Comparison of ENCODE assay signal across 8 cellular contexts in genomic region chr1:61079898-61080336, GRCh38. TPM values are rescaled to one million over a fixed set of nuclear protein-coding genes. Genes with fewer than 3 reads are reported as not detected.
DNase-seq lines count a peak whose midpoint lies in the region; ATAC-seq, FAIRE-seq and TF ChIP-seq lines count a peak whose summit lies in the region.

No MANE protein-coding gene starts in this region.

- H3K56ac ChIP-seq in IMR-90 (ENCODE audit: extremely low read depth, insufficient read depth, low read length) (no peak overlapping the region; the same call in 1 of the 2 replicates), H1 (replicated peaks; ENCODE audit: insufficient read length, low read depth, low read length) (no peak overlapping the region)

- H3K23ac ChIP-seq in IMR-90 (ENCODE audit: low read depth, low read length) (no peak overlapping the region), H1 (ENCODE audit: insufficient read length) (no peak overlapping the region)

- peaks cover 13% of the 10 kb centered on the region for H3K23me2 ChIP-seq in H1 (ENCODE audit: low read depth, low read length)

- DNase-seq in CD8-positive, alpha-beta memory T cell: peak in 1 of 5 donors; percentile 10
- DNase-seq in IMR-90 (peak; percentile 67), SK-N-DZ (ENCODE audit: low spot score) (peak; percentile 45), H1 (ENCODE audit: low read depth in 1 of 2, low spot score in 2 of 2) (peak; percentile 56 to 63), lower lobe of right lung (peak; percentile 70), testis (peak; percentile 90)

- H2AK5ac ChIP-seq in IMR-90 (ENCODE audit: low read depth, low read length) (no peak overlapping the region), H1 (ENCODE audit: low read depth, low read length) (no peak overlapping the region)

- H3K4me3 ChIP-seq in CD8-positive, alpha-beta memory T cell (ENCODE audit: low read length): no peak overlapping the region
- H3K4me3 ChIP-seq in IMR-90 (ENCODE audit: insufficient read depth, low read depth, low read length) (no peak overlapping the region), H1 (ENCODE audit: extremely low read depth in 1 of 4, insufficient read depth in 2 of 4, low read depth in 3 of 4, low read length in 4 of 4) (peak overlapping the region; percentile 5 to 75 (median 21); a peak in 5 of 8 replicates), lower lobe of right lung (peak overlapping the region; percentile 83), testis (peak overlapping the region in 1 of 2 donors; percentile 36)

- peaks cover 49% of the 10 kb centered on the region for H3K4me1 ChIP-seq in CD8-positive, alpha-beta memory T cell (ENCODE audit: insufficient read depth, low read length)
- H3K4me1 ChIP-seq in IMR-90 (ENCODE audit: control insufficient read depth, insufficient read depth, low read length): no peaks in the 10 kb centered on the region
- H3K4me1 ChIP-seq in H1 (replicated peaks in 1 of 4; ENCODE audit: control insufficient read depth in 3 of 4, insufficient read depth in 4 of 4, low read length in 3 of 4): peaks cover 5 to 23% (median 11%) of the 10 kb centered on the region in 4 experiments; a peak in 5 of 7 replicates
- peaks cover 43% of the 10 kb centered on the region for H3K4me1 ChIP-seq in lower lobe of right lung
- H3K4me1 ChIP-seq in testis: peaks cover 47% of the 10 kb centered on the region

- H2BK5ac ChIP-seq in IMR-90 (ENCODE audit: low read depth, low read length, poor library complexity, severe bottlenecking) (no peak overlapping the region), H1 (ENCODE audit: low read depth, low read length) (no peak overlapping the region)

- H3K9me3 ChIP-seq in CD8-positive, alpha-beta memory T cell (ENCODE audit: low read length): no peaks in the 10 kb centered on the region
- H3K9me3 ChIP-seq in IMR-90 (ENCODE audit: control insufficient read depth, insufficient read depth, low read length) (no peaks in the 10 kb centered on the region), H1 (ENCODE audit: insufficient read depth in 2 of 2, low read depth in 1 of 2, low read length in 1 of 2) (no peaks in the 10 kb centered on the region), lower lobe of right lung (no peaks in the 10 kb centered on the region), testis (no peaks in the 10 kb centered on the region)

- no TSS peak for BruUV-seq in IMR-90 (replicated peaks; lab: Mats Ljungman, UMichigan)

- TF ChIP-seq EP300 in H1 (IDR thresholded peaks at IDR 0.05; ENCODE audit: borderline replicate concordance in 1 of 2, low read depth in 2 of 2, low read length in 2 of 2): no peak

- no peak overlapping the region for H3K9ac ChIP-seq in IMR-90 (ENCODE audit: low read depth, low read length)
- H3K9ac ChIP-seq in H1 (replicated peaks in 1 of 4; ENCODE audit: extremely low read depth in 1 of 4, low read depth in 3 of 4, low read length in 3 of 4): no peak overlapping the region

- H3K14ac ChIP-seq in IMR-90 (replicated peaks; ENCODE audit: low read depth, low read length) (no peak overlapping the region), H1 (ENCODE audit: insufficient read length) (no peak overlapping the region)

- no peaks in the 10 kb centered on the region for H3K27me3 ChIP-seq in CD8-positive, alpha-beta memory T cell (ENCODE audit: insufficient read depth, low read length, poor library complexity, severe bottlenecking)
- H3K27me3 ChIP-seq in IMR-90 (ENCODE audit: control insufficient read depth, insufficient read depth, low read length) (no peaks in the 10 kb centered on the region), H1 (replicated peaks in 1 of 4; ENCODE audit: control insufficient read depth in 3 of 4, extremely low read depth in 1 of 4, insufficient read depth in 3 of 4, low read length in 3 of 4) (peaks cover 28 to 65% (median 48%) of the 10 kb centered on the region in 4 experiments), lower lobe of right lung (ENCODE audit: low read depth) (no peaks in the 10 kb centered on the region), testis (no peaks in the 10 kb centered on the region)

- H2AFZ ChIP-seq in IMR-90 (replicated peaks; ENCODE audit: low read length, poor library complexity): peak overlapping the region; percentile 21
- no peak overlapping the region for H2AFZ ChIP-seq in H1 (ENCODE audit: low read length)

- TF ChIP-seq CTCF in IMR-90 (conservative IDR thresholded peaks at IDR 0.05; ENCODE audit: low read depth, low read length) (peak; percentile 26; the same call in 1 of the 2 replicates), H1 (IDR thresholded peaks at IDR 0.05; ENCODE audit: control extremely low read depth in 1 of 3, insufficient read depth in 1 of 3, low read depth in 1 of 3, low read length in 3 of 3) (peak in 2 of 3 experiments; percentile 11 to 22; a peak in 2 of 4 replicates), lower lobe of right lung (IDR thresholded peaks at IDR 0.05) (no peak), testis (IDR thresholded peaks at IDR 0.05) (peak in 2 of 3 experiments; percentile 16 to 20)

- peak overlapping the region; percentile 46 to 89 (median 72) for H3K4me3 Mint-ChIP-seq in CD8-positive, alpha-beta memory T cell

- no peaks in the 10 kb centered on the region for H3K79me2 ChIP-seq in H1 (ENCODE audit: control insufficient read depth in 1 of 2, insufficient read depth in 2 of 2, low read length in 2 of 2)

- peaks cover 0 to 12% of the 10 kb centered on the region in 2 donors for H3K27me3 Mint-ChIP-seq in CD8-positive, alpha-beta memory T cell

- in situ Hi-C loops in IMR-90 (cut with MboI; ENCODE audit: low sequenced_read_pairs): no loop called here

- no peak overlapping the region for H2AK9ac ChIP-seq in IMR-90 (replicated peaks; ENCODE audit: low read depth, low read length, poor library complexity)

- H4K91ac ChIP-seq in IMR-90 (ENCODE audit: insufficient read depth, low read depth, low read length) (no peak overlapping the region), H1 (replicated peaks; ENCODE audit: insufficient read length, low read length) (no peak overlapping the region)

- H3K4me2 ChIP-seq in IMR-90 (ENCODE audit: low read depth, low read length): peak overlapping the region; percentile 45
- H3K4me2 ChIP-seq in H1 (ENCODE audit: insufficient read depth in 1 of 2, low read depth in 2 of 2, low read length in 2 of 2): peak overlapping the region; percentile 61 to 86

- H3K27ac Mint-ChIP-seq in CD8-positive, alpha-beta memory T cell: peak overlapping the region in 7 of 8 donors; percentile 64 to 98 (median 77)

- ATAC-seq in IMR-90 (ENCODE audit: low read depth) (peak; percentile 18), lower lobe of right lung (peak; percentile 20 to 50), GM19351 (IDR thresholded peaks at IDR 0.05; ENCODE audit: unreplicated experiment) (no peak), HG02870 (IDR thresholded peaks at IDR 0.05; ENCODE audit: unreplicated experiment) (no peak)

- no peak overlapping the region for H4K5ac ChIP-seq in IMR-90 (ENCODE audit: low read depth, low read length)
- no peak overlapping the region for H4K5ac ChIP-seq in H1 (ENCODE audit: insufficient read length, low read depth, low read length)

- no peak overlapping the region for H2BK12ac ChIP-seq in H1 (ENCODE audit: low read depth, low read length)

- POLR2A ChIA-PET in CD8-positive, alpha-beta memory T cell (lab: Charles Lee): interaction anchor here (0.7 kb wide), 2 partner anchors 151 to 156 kb away, joined by 3 to 4 read pairs; no protein-coding TSS in a partner anchor
- POLR2A ChIA-PET in IMR-90 (lab: Charles Lee; ENCODE audit: unreplicated experiment): no interaction called here
- POLR2A ChIA-PET in H1 (lab: Charles Lee; ENCODE audit: partially characterized antibody): interaction anchor here (0.8 kb wide), 1 partner anchor 22 kb away, joined by 3 read pairs; no protein-coding TSS in a partner anchor

- TF ChIP-seq POLR2A in IMR-90 (IDR thresholded peaks at IDR 0.05; ENCODE audit: low read depth, low read length) (no peak), H1 (IDR thresholded peaks at IDR 0.05; ENCODE audit: control extremely low read depth in 1 of 2, low read depth in 2 of 2, low read length in 2 of 2) (no peak), testis (IDR thresholded peaks at IDR 0.05) (no peak)

- H3K36me3 ChIP-seq in CD8-positive, alpha-beta memory T cell (ENCODE audit: insufficient read depth, low read length): no peaks in the 10 kb centered on the region
- no peaks in the 10 kb centered on the region for H3K36me3 ChIP-seq in IMR-90 (ENCODE audit: control insufficient read depth, insufficient read depth, low read length)
- peaks cover 0 to 4% (median 0%) of the 10 kb centered on the region in 4 experiments; a peak in 1 of 8 replicates for H3K36me3 ChIP-seq in H1 (ENCODE audit: control insufficient read depth in 2 of 4, insufficient read depth in 4 of 4, low read length in 3 of 4)
- no peaks in the 10 kb centered on the region for H3K36me3 ChIP-seq in lower lobe of right lung
- no peaks in the 10 kb centered on the region for H3K36me3 ChIP-seq in testis (ENCODE audit: low read depth, missing control alignments)

- intact Hi-C loops in IMR-90 (cut with micrococcal nuclease) (loop anchor here (5.0 to 10.0 kb wide), 2 partner anchors 192 to 665 kb away; partner anchors contain the start of gene PATJ), lower lobe of right lung (cut with DNase I) (no loop called here), testis (cut with DNase I; ENCODE audit: low total_unique reads) (no loop called here)

- dilution Hi-C loops in IMR-90 (cut with HindIII; ENCODE audit: low sequenced_read_pairs, unreplicated experiment): no loop called here

- no peaks in the 10 kb centered on the region for H3K9me3 Mint-ChIP-seq in CD8-positive, alpha-beta memory T cell

- H3K4me1 Mint-ChIP-seq in CD8-positive, alpha-beta memory T cell: peaks cover 52 to 62% (median 58%) of the 10 kb centered on the region in 3 donors

- peaks cover 0 to 17% (median 0%) of the 10 kb centered on the region in 3 donors for H3K36me3 Mint-ChIP-seq in CD8-positive, alpha-beta memory T cell

- no peak overlapping the region for H3K4ac ChIP-seq in IMR-90 (ENCODE audit: low read depth, low read length)
- H3K4ac ChIP-seq in H1 (replicated peaks; ENCODE audit: insufficient read length, low read depth, low read length): no peak overlapping the region

- peak overlapping the region; percentile 35 for H3K27ac ChIP-seq in CD8-positive, alpha-beta memory T cell (ENCODE audit: low read depth, low read length)
- H3K27ac ChIP-seq in IMR-90 (ENCODE audit: insufficient read depth, low read length) (no peak overlapping the region), H1 (ENCODE audit: low read depth, low read length) (no peak overlapping the region), lower lobe of right lung (peak overlapping the region; percentile 96), testis (peak overlapping the region; percentile 71 to 97)

- H4K20me1 ChIP-seq in IMR-90 (ENCODE audit: insufficient read depth, low read length): no peaks in the 10 kb centered on the region
- H4K20me1 ChIP-seq in H1 (replicated peaks in 1 of 2; ENCODE audit: control insufficient read depth in 1 of 2, insufficient read depth in 2 of 2, low read length in 2 of 2): peaks cover 0 to 4% of the 10 kb centered on the region in 2 experiments

- H3K79me1 ChIP-seq in IMR-90 (ENCODE audit: low read depth in 1 of 2, low read length in 2 of 2) (no peaks in the 10 kb centered on the region), H1 (ENCODE audit: low read depth, low read length) (no peaks in the 10 kb centered on the region)

- WGBS in IMR-90 (ENCODE audit: extremely low coverage in 2 of 2, insufficient read length in 1 of 2), 2 experiments: no CpG with 5 or more reads among the region's 14 CpGs
- 1% methylated on average over 14 of the region's 14 CpGs; no CpG with 5 or more reads in 1 of the 2 experiments for WGBS in H1 (ENCODE audit: extremely low coverage in 1 of 2, insufficient coverage in 1 of 2, insufficient read length in 1 of 2, insufficient replicate concordance in 2 of 2, low coverage in 1 of 2, low lambda C conversion rate in 2 of 2, missing lambda C conversion rate in 1 of 2), 2 experiments
- 1% methylated on average over 14 of the region's 14 CpGs for WGBS in testis, 2 donors

- TF ChIP-seq RAD21 in IMR-90 (IDR thresholded peaks at IDR 0.05; ENCODE audit: low read length) (no peak), H1 (IDR thresholded peaks at IDR 0.05 in 1 of 2, conservative IDR thresholded peaks at IDR 0.05 in 1 of 2; ENCODE audit: low read depth in 2 of 2, low read length in 2 of 2) (peak; percentile 1 to 22; a peak in 3 of 4 replicates)

- no peaks in the 10 kb centered on the region for H3K9me1 ChIP-seq in IMR-90 (ENCODE audit: insufficient read depth, low read length)

- no peak overlapping the region for H2BK20ac ChIP-seq in IMR-90 (ENCODE audit: low read depth, low read length)
- 0 out of 2 replicates have a peak overlapping the region, but pooled peaks have one; percentile 17 for H2BK20ac ChIP-seq in H1 (ENCODE audit: low read length)

- no peak overlapping the region for H2BK15ac ChIP-seq in IMR-90 (ENCODE audit: low read depth, low read length)
- H2BK15ac ChIP-seq in H1 (ENCODE audit: low read length): no peak overlapping the region

- H4K8ac ChIP-seq in IMR-90 (ENCODE audit: low read depth in 2 of 2, low read length in 2 of 2): peak overlapping the region in 1 of 2 experiments; percentile 15; a peak in 2 of 4 replicates
- H4K8ac ChIP-seq in H1 (ENCODE audit: extremely low read depth, insufficient read depth, low read length): no peak overlapping the region

- peak; percentile 42 for FAIRE-seq in H1 (lab: Jason Lieb, UNC)

- H3K18ac ChIP-seq in IMR-90 (ENCODE audit: low read depth, low read length) (no peak overlapping the region), H1 (ENCODE audit: extremely low read depth, low read length) (no peak overlapping the region)

- CTCF ChIA-PET in CD8-positive, alpha-beta memory T cell (lab: Charles Lee): interaction anchor here (1.2 to 3.1 kb wide), 4 partner anchors 20 to 30 kb away, joined by 3 to 19 read pairs (median 5); no protein-coding TSS in a partner anchor
- CTCF ChIA-PET in IMR-90 (lab: Yijun Ruan, JAX): interaction anchor here (0.7 kb wide), 1 partner anchor 771 kb away, joined by 4 read pairs; no protein-coding TSS in a partner anchor
- CTCF ChIA-PET in H1 (lab: Charles Lee; ENCODE audit: partially characterized antibody): interaction anchor here (0.8 to 7.1 kb wide), 4 partner anchors 9 to 357 kb away, joined by 3 to 65 read pairs (median 4); no protein-coding TSS in a partner anchor

- H2BK120ac ChIP-seq in IMR-90 (ENCODE audit: low read depth, low read length) (no peak overlapping the region), H1 (replicated peaks; ENCODE audit: low read depth, low read length) (no peak overlapping the region)

RNA-seq across cellular contexts. Expression of gene NFIA, which starts 2.4 kb away (rescaled TPM):
- total RNA-seq in CD8-positive, alpha-beta memory T cell: 1 to 10 TPM; 6.1 to 7.0 TPM
- polyA plus RNA-seq in CD8-positive, alpha-beta memory T cell: 9.9 TPM
- total RNA-seq in IMR-90 (2012; rRNA removed): 2.2 TPM in 2 replicates
- polyA plus RNA-seq in IMR-90 (2012; rRNA removed): 1.6 and 1.8 TPM in 2 replicates
- polyA plus RNA-seq in IMR-90 (2012; cell fraction: cytosol; rRNA removed): 0.60 and 1.2 TPM in 2 replicates
- polyA plus RNA-seq in IMR-90 (2012; cell fraction: nucleus; rRNA removed; ENCODE audit: low replicate concordance): 0.83 and 1.2 TPM in 2 replicates
- polyA plus RNA-seq in SK-N-DZ (2014; cell fraction: cytosol; rRNA removed): 0.93 and 1.3 TPM in 2 replicates
- polyA plus RNA-seq in SK-N-DZ (2014; cell fraction: nucleus; rRNA removed): 0.22 and 0.55 TPM in 2 replicates
- total RNA-seq in H1 (2021; fragmentation: NEBNext Ultra II Directional; extraction: Animal tissue kit (Norgen Biotek cat#: 25700)): 1.8 and 2.3 TPM in 2 replicates
- polyA plus RNA-seq in H1 (2011; rRNA removed): 1.4 and 2.3 TPM in 2 replicates
- 1.0 TPM for polyA plus RNA-seq in H1 (2011; cell fraction: cytosol; rRNA removed)
- polyA plus RNA-seq in H1 (2011; cell fraction: nucleus; rRNA removed): 2.8 TPM
- polyA plus RNA-seq in H1 (2012, experiment 1 of 2): 1.1 to 1.5 TPM (median 1.3 TPM) in 4 replicates
- 0.25 TPM for polyA plus RNA-seq in H1 (2012, experiment 2 of 2)
- 1.4 TPM for polyA plus RNA-seq in H1 (2013, experiment 1 of 2)
- 1.3 TPM for polyA plus RNA-seq in H1 (2013, experiment 2 of 2)
- 7.0 and 13.4 TPM in 2 replicates for polyA minus RNA-seq in H1 (2011; rRNA and poly(A)+ RNA removed)
- 4.1 TPM for polyA minus RNA-seq in H1 (2011; cell fraction: cytosol; rRNA and poly(A)+ RNA removed)
- polyA minus RNA-seq in H1 (2011; cell fraction: nucleus; rRNA and poly(A)+ RNA removed): 12.6 TPM
- total RNA-seq in lower lobe of right lung: 70.0 TPM
- 10 to 100 TPM; 53.5 to 78.9 TPM for total RNA-seq in testis
- 11.6 TPM for polyA plus RNA-seq in testis (ENCODE audit: insufficient read depth, low read depth, low replicate concordance)

Comparison
In these comparisons a context has a peak if more than half of its experiments do, and no peak if none do; other contexts are left out.
1. H3K27ac ChIP-seq: peak in CD8-positive, alpha-beta memory T cell (single experiment), lower lobe of right lung (single experiment) and testis (2 of 2); none in IMR-90 (single experiment) and H1 (single experiment).
2. H3K4me3 ChIP-seq: peak in H1 (4 of 4) and lower lobe of right lung (single experiment); none in CD8-positive, alpha-beta memory T cell (single experiment) and IMR-90 (single experiment).
3. ATAC-seq: peak in IMR-90 (single experiment) and lower lobe of right lung (2 of 2); none in GM19351 (single experiment) and HG02870 (single experiment).